In the genomic region with DNA sequence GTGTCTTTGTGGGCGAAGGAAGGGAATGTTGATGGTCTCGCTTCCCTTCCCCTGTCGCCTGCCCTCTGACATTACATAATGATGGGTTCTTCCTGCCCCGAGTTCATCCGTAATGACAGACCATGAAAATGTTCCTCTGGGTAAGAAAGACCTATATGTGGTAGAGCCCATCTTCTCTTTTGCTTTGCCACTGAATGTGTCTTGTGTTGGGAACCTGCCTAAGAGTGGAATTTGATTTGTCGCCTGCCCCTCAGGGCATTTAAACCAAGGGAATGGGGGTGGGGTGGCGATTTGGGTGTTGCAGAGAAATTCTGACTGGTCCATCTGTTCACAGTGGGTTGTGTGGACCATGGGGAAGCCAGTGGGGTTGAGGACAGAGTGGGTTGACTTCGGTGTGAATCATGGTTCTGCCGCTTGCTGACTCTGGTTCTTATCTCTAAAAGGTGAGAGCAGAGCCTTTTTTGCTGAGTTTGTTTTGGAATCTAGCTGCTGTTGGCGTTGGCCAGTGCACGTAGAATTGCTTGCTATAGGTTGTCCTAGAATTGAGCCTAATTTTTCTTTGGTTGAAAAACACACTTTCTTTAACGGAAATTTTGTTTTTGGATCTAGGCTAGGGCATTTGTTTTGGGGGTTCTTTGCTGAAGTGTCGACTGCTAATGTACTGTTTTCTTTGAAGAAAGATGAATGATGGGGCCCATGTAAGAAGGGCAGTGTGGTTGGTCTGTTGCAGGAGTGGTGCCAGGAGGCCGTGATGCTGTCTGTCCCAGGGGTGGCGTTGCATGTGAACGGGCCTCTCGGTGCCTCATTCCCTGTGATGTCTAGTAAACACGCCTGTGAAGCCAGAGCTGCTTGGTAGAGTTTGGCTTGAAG, we compare ENCODE assay signal across 8 cellular contexts. TPM values are rescaled to one million over a fixed set of nuclear protein-coding genes. Genes with fewer than 3 reads are reported as not detected.
A peak's percentile ranks its signal among the peaks of the same experiment; 100 is the strongest.
DNase-seq lines count a peak whose midpoint lies in the region; ATAC-seq, FAIRE-seq and TF ChIP-seq lines count a peak whose summit lies in the region.

No MANE protein-coding gene starts in this region.

- WGBS in heart left ventricle, 4 donors = 56 to 67% (median 65%) methylated on average over 18 of the region's 18 CpGs
- WGBS in pancreas, 2 donors = 41 to 44% methylated on average over 18 of the region's 18 CpGs

- H3K27ac Mint-ChIP-seq in T-helper 1 cell treated with Interleukin-12 subunit alpha and Interleukin-12 subunit beta and Interleukin-4 antibody, amounts not matched to agents 30 μg/mL and 1 μg/mL, for 36 hours = peak overlapping the region; percentile 91

- H3K27me3 ChIP-seq in heart left ventricle (no peaks in the 10 kb centered on the region), pancreas (no peaks in the 10 kb centered on the region)

- no peak for FAIRE-seq in pancreas (lab: Jason Lieb, UNC)

- intact Hi-C loops in heart left ventricle (cut with DNase I) = loop anchor here in 6 of 10 donors (5.0 to 10.0 kb wide), 7 partner anchors 41 to 159 kb away; partner anchors contain the start of genes COA5 (in 2 of the 6) and UNC50 (in 2 of the 6)
- intact Hi-C loops in Right ventricle myocardium superior (cut with DNase I) = loop anchor here (10.0 kb wide), 1 partner anchor 119 kb away; no protein-coding TSS in a partner anchor
- intact Hi-C loops in pancreas (cut with DNase I) = no loop called here

- H3K9me3 ChIP-seq in heart left ventricle (no peaks in the 10 kb centered on the region), pancreas (no peaks in the 10 kb centered on the region)

- H3K4me1 ChIP-seq in heart left ventricle (peaks cover 0 to 47% (median 23%) of the 10 kb centered on the region in 12 donors), pancreas (peaks cover 0 to 7% (median 7%) of the 10 kb centered on the region in 3 donors)

- H3K4me3 ChIP-seq in heart left ventricle = peak overlapping the region; percentile 51 to 98 (median 86)
- H3K4me3 ChIP-seq in epithelial cell of proximal tubule (ENCODE audit: low read depth, low read length) = peak overlapping the region; percentile 79
- H3K4me3 ChIP-seq in pancreas = peak overlapping the region in 3 of 4 donors; percentile 61 to 78 (median 66)

- peaks cover 58% of the 10 kb centered on the region for H3K4me1 Mint-ChIP-seq in T-helper 1 cell treated with Interleukin-12 subunit alpha and Interleukin-12 subunit beta and Interleukin-4 antibody, amounts not matched to agents 30 μg/mL and 1 μg/mL, for 36 hours (ENCODE audit: low read depth)

- peaks cover 26% of the 10 kb centered on the region for H3K36me3 Mint-ChIP-seq in T-helper 1 cell treated with Interleukin-12 subunit alpha and Interleukin-12 subunit beta and Interleukin-4 antibody, amounts not matched to agents 30 μg/mL and 1 μg/mL, for 36 hours (ENCODE audit: low read depth)

- TF ChIP-seq CTCF in heart left ventricle (IDR thresholded peaks at IDR 0.05) (no peak), epithelial cell of proximal tubule (conservative IDR thresholded peaks at IDR 0.05; ENCODE audit: low read depth, low read length) (no peak), pancreas (IDR thresholded peaks at IDR 0.05) (no peak)

- H3K9me3 Mint-ChIP-seq in T-helper 1 cell treated with Interleukin-12 subunit alpha and Interleukin-12 subunit beta and Interleukin-4 antibody, amounts not matched to agents 30 μg/mL and 1 μg/mL, for 36 hours = no peaks in the 10 kb centered on the region

- H3K4me3 Mint-ChIP-seq in T-helper 1 cell treated with Interleukin-12 subunit alpha and Interleukin-12 subunit beta and Interleukin-4 antibody, amounts not matched to agents 30 μg/mL and 1 μg/mL, for 36 hours = peak overlapping the region; percentile 98

- no peak for TF ChIP-seq POLR2A in heart left ventricle (IDR thresholded peaks at IDR 0.05)

- peak in 1 of 5 donors; percentile 22 for DNase-seq in heart left ventricle
- no peak for DNase-seq in Right ventricle myocardium superior
- DNase-seq in epithelial cell of proximal tubule (ENCODE audit: low read depth) = no peak
- DNase-seq in pancreas = no peak

- H3K36me3 ChIP-seq in heart left ventricle (no peaks in the 10 kb centered on the region), pancreas (no peaks in the 10 kb centered on the region)

- no peaks in the 10 kb centered on the region for H3K27me3 Mint-ChIP-seq in T-helper 1 cell treated with Interleukin-12 subunit alpha and Interleukin-12 subunit beta and Interleukin-4 antibody, amounts not matched to agents 30 μg/mL and 1 μg/mL, for 36 hours (ENCODE audit: low read depth)

- peak in 1 of 4 donors; percentile 23 for ATAC-seq in heart left ventricle
- ATAC-seq in Right ventricle myocardium superior (ENCODE audit: poor library complexity) = no peak
- ATAC-seq in pancreas = peak; percentile 11 to 51 (median 18)
- no peak for ATAC-seq in GM21737 (IDR thresholded peaks at IDR 0.05; ENCODE audit: unreplicated experiment)
- ATAC-seq in GM19351 (IDR thresholded peaks at IDR 0.05; ENCODE audit: unreplicated experiment) = no peak
- ATAC-seq in HG03457 (IDR thresholded peaks at IDR 0.05; ENCODE audit: unreplicated experiment) = no peak

- H3K27ac ChIP-seq in heart left ventricle (peak overlapping the region; percentile 59 to 87 (median 76)), pancreas (peak overlapping the region in 2 of 4 donors; percentile 39 to 69)

RNA-seq across cellular contexts. Expression of gene INPP4A, which starts 1.3 kb away (rescaled TPM):
- total RNA-seq in heart left ventricle (10 to 100 TPM; 15.2 to 30.5 (median 20.6) TPM), Right ventricle myocardium superior (16.8 TPM), epithelial cell of proximal tubule (12.2 and 15.1 TPM in 2 replicates), pancreas (10 to 100 TPM in 1 of 6 donors, 1 to 10 TPM in 5; 6.1 to 13.4 (median 7.7) TPM)
- polyA plus RNA-seq in heart left ventricle (1 to 10 TPM; 5.1 to 8.7 TPM), pancreas (1 to 10 TPM; 4.0 to 4.9 TPM)

Comparison
In these comparisons a context has a peak if more than half of its experiments do, and no peak if none do; other contexts are left out.
1. ATAC-seq: peak in pancreas (4 of 4); none in Right ventricle myocardium superior (single experiment), GM21737 (single experiment), GM19351 (single experiment) and HG03457 (single experiment).
2. intact Hi-C loops: an anchor here in heart left ventricle (5.0 to 10.0 kb wide) and Right ventricle myocardium superior (10.0 kb wide); none called in pancreas.
3. Peak in every context shown above with its lines, with median percentiles within 50 percentile points of each other: H3K4me3 ChIP-seq.